Comparison of ENCODE assay signal across 24 cellular contexts in the genomic region with DNA sequence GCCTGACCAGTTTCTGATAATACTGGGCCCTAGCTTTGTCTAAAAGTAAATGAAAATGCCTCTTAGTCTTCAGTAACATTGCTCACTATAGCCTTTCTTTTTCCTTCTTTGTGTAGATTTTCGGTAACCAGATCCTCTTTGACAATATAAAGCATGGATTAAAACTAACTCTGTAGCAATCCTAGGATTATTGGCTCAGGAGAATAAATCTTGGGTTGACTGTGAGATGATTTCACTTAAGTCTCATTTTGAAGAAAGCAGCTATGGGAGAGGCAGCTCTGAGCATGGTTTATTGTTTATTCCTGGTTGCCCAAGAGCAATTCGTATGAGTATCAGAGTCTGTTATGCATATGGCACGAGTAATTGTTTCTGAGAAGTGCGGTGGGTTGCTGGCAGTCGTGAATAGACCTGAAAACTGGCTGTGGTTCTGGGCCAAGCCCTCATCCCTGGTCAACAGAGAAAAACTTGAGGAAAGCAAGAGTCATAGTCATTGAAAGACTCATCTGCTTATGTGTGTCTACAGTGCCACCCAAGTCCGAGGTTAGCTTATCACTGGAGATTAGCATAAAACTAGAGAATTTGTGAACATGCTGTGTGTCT. TPM values are rescaled to one million over a fixed set of nuclear protein-coding genes. Genes with fewer than 3 reads are reported as not detected.
DNase-seq lines count a peak whose midpoint lies in the region; FAIRE-seq and TF ChIP-seq lines count a peak whose summit lies in the region.
"Had no signal": no experiment of that assay in that cellular context is flagged by ENCODE, and none has a peak within 500 bp of the region (broad histone marks: within the 10 kb centered on the region; RNA-seq: fewer than 3 reads in every experiment).

No MANE protein-coding gene starts in this region.

- H3K36me3 Mint-ChIP-seq in activated T-helper 2 cell treated with anti-CD3 and anti-CD28 coated beads, Interferon-gamma antibody, Interleukin-2, Interleukin-4, amounts not matched to agents 10 μg/mL and 5 μg/mL and 100 μg/mL, durations not matched to agents 14 hours and 24 hours and 36 hours (ENCODE audit: low read depth) = peaks cover 25% of the 10 kb centered on the region
- no peaks in the 10 kb centered on the region for H3K36me3 Mint-ChIP-seq in CD14-positive monocyte

- intact Hi-C loops in activated T-helper 2 cell treated with anti-CD3 and anti-CD28 coated beads, Interferon-gamma antibody, Interleukin-2, Interleukin-4, amounts not matched to agents 10 μg/mL and 5 μg/mL and 100 μg/mL, durations not matched to agents 14 hours and 24 hours and 36 hours (cut with micrococcal nuclease) = loop anchor here (1.0 to 2.0 kb wide), 3 partner anchors 19 to 32 kb away; no protein-coding TSS in a partner anchor
- intact Hi-C loops in CD14-positive monocyte (cut with micrococcal nuclease) = no loop called here

- H3K27ac Mint-ChIP-seq in activated T-helper 2 cell treated with anti-CD3 and anti-CD28 coated beads, Interferon-gamma antibody, Interleukin-2, Interleukin-4, amounts not matched to agents 10 μg/mL and 5 μg/mL and 100 μg/mL, durations not matched to agents 14 hours and 24 hours and 36 hours = peak overlapping the region; percentile 61
- no peak overlapping the region for H3K27ac Mint-ChIP-seq in CD14-positive monocyte
- H3K27ac Mint-ChIP-seq: activated T-helper 1 cell treated with anti-CD3 and anti-CD28 coated beads, Interleukin-12 subunit alpha, Interleukin-12 subunit beta, Interleukin-2, Interleukin-4 antibody, amounts not matched to agents 30 ng/mL and 10 ng/mL and 1 ng/mL, durations not matched to agents 14 hours and 24 hours and 36 hours; type B pancreatic cell had no signal

- H3K4me1 Mint-ChIP-seq in activated T-helper 2 cell treated with anti-CD3 and anti-CD28 coated beads, Interferon-gamma antibody, Interleukin-2, Interleukin-4, amounts not matched to agents 10 μg/mL and 5 μg/mL and 100 μg/mL, durations not matched to agents 14 hours and 24 hours and 36 hours (ENCODE audit: low read depth) = peaks cover 4% of the 10 kb centered on the region
- no peaks in the 10 kb centered on the region for H3K4me1 Mint-ChIP-seq in CD14-positive monocyte

- H3K4me3 Mint-ChIP-seq in activated T-helper 2 cell treated with anti-CD3 and anti-CD28 coated beads, Interferon-gamma antibody, Interleukin-2, Interleukin-4, amounts not matched to agents 10 μg/mL and 5 μg/mL and 100 μg/mL, durations not matched to agents 14 hours and 24 hours and 36 hours (ENCODE audit: low read depth) = no peak overlapping the region
- no peak overlapping the region for H3K4me3 Mint-ChIP-seq in CD14-positive monocyte
- H3K4me3 Mint-ChIP-seq: activated T-helper 1 cell treated with anti-CD3 and anti-CD28 coated beads, Interleukin-12 subunit alpha, Interleukin-12 subunit beta, Interleukin-2, Interleukin-4 antibody, amounts not matched to agents 30 ng/mL and 10 ng/mL and 1 ng/mL, durations not matched to agents 14 hours and 24 hours and 36 hours; type B pancreatic cell had no signal

- FAIRE-seq in D721Med (lab: Jason Lieb, UNC) (peak; percentile 97), urothelium cell line (lab: Jason Lieb, UNC) (no peak)
- FAIRE-seq: A549, colon, GM12891, TTC549 had no signal

- H3K9me3 Mint-ChIP-seq in activated T-helper 2 cell treated with anti-CD3 and anti-CD28 coated beads, Interferon-gamma antibody, Interleukin-2, Interleukin-4, amounts not matched to agents 10 μg/mL and 5 μg/mL and 100 μg/mL, durations not matched to agents 14 hours and 24 hours and 36 hours = no peaks in the 10 kb centered on the region
- H3K9me3 Mint-ChIP-seq in CD14-positive monocyte = peaks cover 0 to under 1% (median 0%) of the 10 kb centered on the region in 7 donors
- H3K9me3 Mint-ChIP-seq: activated T-helper 1 cell treated with anti-CD3 and anti-CD28 coated beads, Interleukin-12 subunit alpha, Interleukin-12 subunit beta, Interleukin-2, Interleukin-4 antibody, amounts not matched to agents 30 ng/mL and 10 ng/mL and 1 ng/mL, durations not matched to agents 14 hours and 24 hours and 36 hours; type B pancreatic cell had no signal

- peak; percentile 53 for DNase-seq in activated CD4-positive, alpha-beta T cell treated with anti-CD3 and anti-CD28 coated beads for 48 hours
- DNase-seq in activated CD4-positive, alpha-beta T cell treated with anti-CD3 and anti-CD28 coated beads, Interleukin-2, amount 50 U/mL, for 4 hours = no peak
- peak; percentile 65 for DNase-seq in D721Med (ENCODE audit: insufficient read length, low spot score)
- DNase-seq in activated T-helper 2 cell treated with anti-CD3 and anti-CD28 coated beads, Interferon-gamma antibody, Interleukin-2, Interleukin-4, amounts not matched to agents 10 μg/mL and 5 μg/mL and 100 μg/mL, durations not matched to agents 14 hours and 24 hours and 36 hours (ENCODE audit: low spot score) = no peak
- DNase-seq in iris pigment epithelial cell (ENCODE audit: low read depth) = peak; percentile 51
- DNase-seq in CD14-positive monocyte (ENCODE audit: low spot score) = no peak
- no peak for DNase-seq in urothelium cell line (ENCODE audit: low spot score)
- DNase-seq in activated gamma-delta T cell (lab: John Stamatoyannopoulos, UW) = no peak
- DNase-seq: Caco-2, Kasumi-1, kidney glomerular epithelial cell, NCI-H1092, NCI-H1930, NCI-H226, NCI-H774, occipital lobe, SW 1271 had no signal

- H3K27me3 Mint-ChIP-seq in activated T-helper 2 cell treated with anti-CD3 and anti-CD28 coated beads, Interferon-gamma antibody, Interleukin-2, Interleukin-4, amounts not matched to agents 10 μg/mL and 5 μg/mL and 100 μg/mL, durations not matched to agents 14 hours and 24 hours and 36 hours (ENCODE audit: low read depth) = no peaks in the 10 kb centered on the region
- peaks cover 0 to 3% (median 0%) of the 10 kb centered on the region in 3 donors for H3K27me3 Mint-ChIP-seq in CD14-positive monocyte (ENCODE audit: low read depth in 3 of 3)
- H3K27me3 Mint-ChIP-seq: type B pancreatic cell had no signal

- TF ChIP-seq CTCF in D721Med (IDR thresholded peaks at IDR 0.05; ENCODE audit: insufficient read depth, missing control alignments) (no peak), CD14-positive monocyte (IDR thresholded peaks at IDR 0.05) (no peak)

RNA-seq across cellular contexts. Expression of a gene that starts 26.7 kb away (rescaled TPM):
- 30.0 and 30.7 TPM in 2 replicates for total RNA-seq in activated T-helper 2 cell treated with anti-CD3 and anti-CD28 coated beads, Interferon-gamma antibody, Interleukin-2, Interleukin-4, amounts not matched to agents 10 μg/mL and 5 μg/mL and 100 μg/mL, durations not matched to agents 14 hours and 24 hours and 36 hours
- polyA plus RNA-seq in CD14-positive monocyte = under 1 TPM in 1 of 2 donors, not detected in 1; 0.17 TPM

RNA-seq across cellular contexts. Expression of a gene that starts 45.2 kb away (rescaled TPM):
- not detected in 2 replicates for total RNA-seq in activated T-helper 2 cell treated with anti-CD3 and anti-CD28 coated beads, Interferon-gamma antibody, Interleukin-2, Interleukin-4, amounts not matched to agents 10 μg/mL and 5 μg/mL and 100 μg/mL, durations not matched to agents 14 hours and 24 hours and 36 hours
- not detected for polyA plus RNA-seq in CD14-positive monocyte
- total RNA-seq: activated T-helper 1 cell treated with anti-CD3 and anti-CD28 coated beads, Interleukin-12 subunit alpha, Interleukin-12 subunit beta, Interleukin-2, Interleukin-4 antibody, amounts not matched to agents 30 ng/mL and 10 ng/mL and 1 ng/mL, durations not matched to agents 14 hours and 24 hours and 36 hours; lung microvascular endothelial cell; occipital lobe had no signal

RNA-seq across cellular contexts. Expression of a gene that starts 51.4 kb away (rescaled TPM):
- total RNA-seq in activated T-helper 2 cell treated with anti-CD3 and anti-CD28 coated beads, Interferon-gamma antibody, Interleukin-2, Interleukin-4, amounts not matched to agents 10 μg/mL and 5 μg/mL and 100 μg/mL, durations not matched to agents 14 hours and 24 hours and 36 hours = not detected in 2 replicates
- not detected for polyA plus RNA-seq in CD14-positive monocyte
- total RNA-seq: activated T-helper 1 cell treated with anti-CD3 and anti-CD28 coated beads, Interleukin-12 subunit alpha, Interleukin-12 subunit beta, Interleukin-2, Interleukin-4 antibody, amounts not matched to agents 30 ng/mL and 10 ng/mL and 1 ng/mL, durations not matched to agents 14 hours and 24 hours and 36 hours; Caco-2; lung microvascular endothelial cell had no signal
- polyA plus RNA-seq: A549 had no signal

RNA-seq across cellular contexts. Expression of a gene that starts 52.3 kb away (rescaled TPM):
- not detected in 2 replicates for total RNA-seq in activated T-helper 2 cell treated with anti-CD3 and anti-CD28 coated beads, Interferon-gamma antibody, Interleukin-2, Interleukin-4, amounts not matched to agents 10 μg/mL and 5 μg/mL and 100 μg/mL, durations not matched to agents 14 hours and 24 hours and 36 hours
- not detected for polyA plus RNA-seq in CD14-positive monocyte
- total RNA-seq: activated T-helper 1 cell treated with anti-CD3 and anti-CD28 coated beads, Interleukin-12 subunit alpha, Interleukin-12 subunit beta, Interleukin-2, Interleukin-4 antibody, amounts not matched to agents 30 ng/mL and 10 ng/mL and 1 ng/mL, durations not matched to agents 14 hours and 24 hours and 36 hours had no signal

Comparison
In these comparisons a context has a peak if more than half of its experiments do, and no peak if none do; other contexts are left out.
1. DNase-seq: peak in activated CD4-positive, alpha-beta T cell treated with anti-CD3 and anti-CD28 coated beads for 48 hours (single experiment), D721Med (single experiment) and iris pigment epithelial cell (single experiment); none in activated CD4-positive, alpha-beta T cell treated with anti-CD3 and anti-CD28 coated beads, Interleukin-2, amount 50 U/mL, for 4 hours (0 of 2), activated T-helper 2 cell treated with anti-CD3 and anti-CD28 coated beads, Interferon-gamma antibody, Interleukin-2, Interleukin-4, amounts not matched to agents 10 μg/mL and 5 μg/mL and 100 μg/mL, durations not matched to agents 14 hours and 24 hours and 36 hours (single experiment), CD14-positive monocyte (single experiment), urothelium cell line (single experiment) and activated gamma-delta T cell (single experiment).